In genomic region chr9:24118170-24118569, GRCh38 we compare ENCODE assay signal across 22 cellular contexts.
DNase-seq lines count a peak whose midpoint lies in the region; ATAC-seq and TF ChIP-seq lines count a peak whose summit lies in the region.
"Had no signal": no experiment of that assay in that cellular context is flagged by ENCODE, and none has a peak within 500 bp of the region (broad histone marks: within the 10 kb centered on the region; RNA-seq: fewer than 3 reads in every experiment).

No MANE protein-coding gene starts in this region.

- no peak for TF ChIP-seq CTCF in epithelial cell of esophagus (IDR thresholded peaks at IDR 0.05; ENCODE audit: insufficient read depth, low read depth, low read length, missing control alignments)
- TF ChIP-seq CTCF in smooth muscle cell (IDR thresholded peaks at IDR 0.05; ENCODE audit: borderline replicate concordance, insufficient read depth, poor library complexity, severe bottlenecking), result no peak

- no peaks in the 10 kb centered on the region for H3K4me1 Mint-ChIP-seq in activated CD8-positive, alpha-beta memory T cell treated with anti-CD3 and anti-CD28 coated beads, Interleukin-2, amount 10 ng/mL, durations not matched to agents 7 days and 5 days
- H3K4me1 Mint-ChIP-seq: CD14-positive monocyte had no signal

- no peaks in the 10 kb centered on the region for H3K27me3 Mint-ChIP-seq in activated CD8-positive, alpha-beta memory T cell treated with anti-CD3 and anti-CD28 coated beads, Interleukin-2, amount 10 ng/mL, durations not matched to agents 7 days and 5 days
- H3K27me3 Mint-ChIP-seq: IgD-negative memory B cell had no signal

- H3K27me3 ChIP-seq in smooth muscle cell (ENCODE audit: low read depth), result no peaks in the 10 kb centered on the region
- H3K27me3 ChIP-seq: SJSA1 had no signal

- WGBS in smooth muscle cell (ENCODE audit: low lambda C conversion rate), result 66% methylated on average over 6 of the region's 6 CpGs

- H3K27ac ChIP-seq in smooth muscle cell (ENCODE audit: low read depth), result no peak overlapping the region
- H3K27ac ChIP-seq: SJSA1 had no signal

- H3K27ac Mint-ChIP-seq in activated CD8-positive, alpha-beta memory T cell treated with anti-CD3 and anti-CD28 coated beads, Interleukin-2, amount 10 ng/mL, durations not matched to agents 7 days and 5 days, result no peak overlapping the region
- H3K27ac Mint-ChIP-seq: CD14-positive monocyte; IgD-negative memory B cell; T-helper 1 cell treated with Interleukin-12 subunit alpha and Interleukin-12 subunit beta and Interleukin-4 antibody, amounts not matched to agents 30 μg/mL and 1 μg/mL, for 36 hours had no signal

- DNase-seq in HK-2 (ENCODE audit: unreplicated experiment), result peak; percentile 4
- peak; percentile 61 for DNase-seq in OCI-M1 (lab: John Stamatoyannopoulos, UW)
- peak; percentile 1 for DNase-seq in epithelial cell of esophagus (ENCODE audit: low read depth)
- no peak for DNase-seq in smooth muscle cell (lab: John Stamatoyannopoulos, UW; ENCODE audit: unreplicated experiment)
- DNase-seq in NCI-H1694 (lab: John Stamatoyannopoulos, UW), result no peak
- no peak for DNase-seq in activated CD8-positive, alpha-beta memory T cell treated with anti-CD3 and anti-CD28 coated beads, Interleukin-2, amount 10 ng/mL, durations not matched to agents 7 days and 5 days
- DNase-seq in NCI-H510A treated with DMSO at 0.1 percent for 48 hours (lab: John Stamatoyannopoulos, UW), result no peak
- DNase-seq: AML-193, DND-41, Karpas-422, MM.1S, NCI-H1092, NCI-H1436 treated with DMSO at 0.1 percent for 48 hours, NCI-H2081, NCI-H2171 treated with DMSO at 0.1 percent for 48 hours, NCI-H774, PC-3 had no signal

- no peaks in the 10 kb centered on the region for H3K36me3 ChIP-seq in smooth muscle cell (ENCODE audit: low read depth)
- H3K36me3 ChIP-seq: SJSA1 had no signal

- no peaks in the 10 kb centered on the region for H4K20me1 ChIP-seq in smooth muscle cell (ENCODE audit: low read depth)

- H2AFZ ChIP-seq in smooth muscle cell (ENCODE audit: low read depth), result peak overlapping the region; percentile 27

- H3K4me3 Mint-ChIP-seq in activated CD8-positive, alpha-beta memory T cell treated with anti-CD3 and anti-CD28 coated beads, Interleukin-2, amount 10 ng/mL, durations not matched to agents 7 days and 5 days, result no peak overlapping the region
- H3K4me3 Mint-ChIP-seq: CD14-positive monocyte; IgD-negative memory B cell; T-helper 1 cell treated with Interleukin-12 subunit alpha and Interleukin-12 subunit beta and Interleukin-4 antibody, amounts not matched to agents 30 μg/mL and 1 μg/mL, for 36 hours had no signal

- H3K9me3 Mint-ChIP-seq in activated CD8-positive, alpha-beta memory T cell treated with anti-CD3 and anti-CD28 coated beads, Interleukin-2, amount 10 ng/mL, durations not matched to agents 7 days and 5 days (ENCODE audit: low read depth), result peaks cover 8% of the 10 kb centered on the region

- no peak overlapping the region for H3K4me2 ChIP-seq in smooth muscle cell

- no peak overlapping the region for H3K9ac ChIP-seq in smooth muscle cell (ENCODE audit: low read depth)

- H3K79me2 ChIP-seq in smooth muscle cell (ENCODE audit: low read depth), result no peaks in the 10 kb centered on the region

- H3K4me3 ChIP-seq in epithelial cell of esophagus (ENCODE audit: low read length) (no peak overlapping the region), smooth muscle cell (no peak overlapping the region)
- H3K4me3 ChIP-seq: SJSA1 had no signal

- H3K4me1 ChIP-seq in smooth muscle cell (ENCODE audit: low read depth), result no peaks in the 10 kb centered on the region
- H3K4me1 ChIP-seq: SJSA1 had no signal

- no peaks in the 10 kb centered on the region for H3K36me3 Mint-ChIP-seq in activated CD8-positive, alpha-beta memory T cell treated with anti-CD3 and anti-CD28 coated beads, Interleukin-2, amount 10 ng/mL, durations not matched to agents 7 days and 5 days
- H3K36me3 Mint-ChIP-seq: CD14-positive monocyte, IgD-negative memory B cell had no signal

- ATAC-seq in GM21515 (IDR thresholded peaks at IDR 0.05; ENCODE audit: unreplicated experiment), result no peak
- ATAC-seq in activated CD8-positive, alpha-beta memory T cell treated with anti-CD3 and anti-CD28 coated beads, Interleukin-2, amount 10 ng/mL, durations not matched to agents 7 days and 5 days, result no peak
- ATAC-seq: PC-3 had no signal

- no peaks in the 10 kb centered on the region for H3F3A ChIP-seq in smooth muscle cell (ENCODE audit: low read depth)

- no peaks in the 10 kb centered on the region for H3K9me3 ChIP-seq in smooth muscle cell (replicated peaks; ENCODE audit: low read depth)
- H3K9me3 ChIP-seq: SJSA1 had no signal

- CTCF ChIA-PET in activated CD8-positive, alpha-beta memory T cell treated with anti-CD3 and anti-CD28 coated beads, Interleukin-2, amount 10 ng/mL, durations not matched to agents 7 days and 5 days (lab: Charles Lee), result no interaction called here

Comparison
In these comparisons a context has a peak if more than half of its experiments do, and no peak if none do; other contexts are left out.
1. DNase-seq: peak in HK-2 (single experiment), OCI-M1 (single experiment) and epithelial cell of esophagus (single experiment); none in smooth muscle cell (single experiment), NCI-H1694 (single experiment), activated CD8-positive, alpha-beta memory T cell treated with anti-CD3 and anti-CD28 coated beads, Interleukin-2, amount 10 ng/mL, durations not matched to agents 7 days and 5 days (single experiment) and NCI-H510A treated with DMSO at 0.1 percent for 48 hours (single experiment).